30 cellular contexts compared by ENCODE assay signal in the genomic region with DNA sequence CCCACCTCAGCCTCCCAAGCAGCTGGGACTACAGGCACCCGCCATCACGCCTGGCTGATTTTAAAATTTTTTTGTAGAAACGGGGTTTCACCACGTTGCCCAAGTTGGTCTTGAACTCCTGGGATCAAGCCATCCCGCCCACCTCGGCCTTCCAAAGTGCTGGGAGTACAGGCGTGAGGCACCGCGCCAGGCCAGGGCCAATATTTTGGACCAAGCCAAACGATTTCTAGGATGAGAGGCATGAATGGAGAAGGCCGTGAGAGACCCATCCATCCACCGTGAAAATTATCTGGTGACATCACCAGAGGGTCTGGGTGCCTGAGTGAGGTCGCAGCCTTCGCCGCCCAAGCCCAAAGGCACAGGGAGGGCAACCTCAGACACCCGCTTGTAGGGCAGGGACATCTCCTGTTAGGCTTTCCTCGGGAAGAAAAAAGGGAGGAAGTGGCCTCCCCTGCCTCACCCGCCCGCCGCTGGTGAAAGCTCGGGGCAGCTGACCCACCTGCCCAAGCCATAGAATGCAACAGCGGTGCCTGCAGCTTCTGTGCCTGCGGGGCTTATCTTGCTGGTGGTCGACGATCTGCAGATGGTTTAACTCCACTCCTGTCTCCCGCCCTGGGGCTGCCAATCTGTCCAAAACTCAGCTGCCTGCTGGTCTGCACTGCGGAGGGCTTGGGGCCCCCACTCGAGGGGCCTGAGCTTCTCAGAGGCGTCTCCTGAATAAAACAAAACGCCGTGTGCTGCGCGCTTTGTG.
"Had no signal": no experiment of that assay in that cellular context is flagged by ENCODE, and none has a peak within 500 bp of the region (broad histone marks: within the 10 kb centered on the region; RNA-seq: fewer than 3 reads in every experiment).

No MANE protein-coding gene starts in this region.

- H3K9me3 Mint-ChIP-seq: natural killer cell treated with Interleukin-12 subunit alpha and Interleukin-12 subunit beta and Interleukin-15 and Interleukin-18, amount 100 ng/mL, for 72 hours had no signal

- H3K4me1 ChIP-seq: colonic mucosa, foreskin keratinocyte, gastroesophageal sphincter, left lung, prostate gland, right atrium auricular region, upper lobe of right lung, uterus had no signal

- H3K27me3 ChIP-seq: colonic mucosa, foreskin keratinocyte, gastroesophageal sphincter, heart right ventricle, left lung, right atrium auricular region, tibial nerve, upper lobe of right lung, uterus had no signal

- H3K36me3 Mint-ChIP-seq: stimulated activated effector memory CD8-positive, alpha-beta T cell treated with anti-CD3 and anti-CD28 coated beads, Interleukin-12 subunit alpha, Interleukin-12 subunit beta, amount 100 ng/mL, for 72 hours had no signal

- H3K27ac Mint-ChIP-seq: dendritic cell treated with granulocyte-macrophage colony-stimulating factor and Interleukin-4, amounts not matched to agents 40 ng/mL and 50 ng/mL, for 4 days; endodermal cell; mesothelial cell of epicardium; naive B cell; stimulated activated effector memory CD8-positive, alpha-beta T cell treated with anti-CD3 and anti-CD28 coated beads, Interleukin-12 subunit alpha, Interleukin-12 subunit beta, amount 100 ng/mL, for 72 hours had no signal

- H3K36me3 ChIP-seq: colonic mucosa, gastroesophageal sphincter, heart right ventricle, left lung, prostate gland, right atrium auricular region, thoracic aorta, upper lobe of right lung, uterus had no signal

- H3K27ac ChIP-seq: colonic mucosa, epithelial cell of prostate, foreskin keratinocyte, gastroesophageal sphincter, heart right ventricle, left lung, prostate gland, right atrium auricular region, tibial nerve, upper lobe of right lung, uterus had no signal

- H3K9me3 ChIP-seq: colonic mucosa, prostate gland, thoracic aorta, upper lobe of right lung had no signal

- H3K4me3 Mint-ChIP-seq: dendritic cell treated with granulocyte-macrophage colony-stimulating factor and Interleukin-4, amounts not matched to agents 40 ng/mL and 50 ng/mL, for 4 days; endodermal cell; mesothelial cell of epicardium; natural killer cell treated with Interleukin-12 subunit alpha and Interleukin-12 subunit beta and Interleukin-15 and Interleukin-18, amount 100 ng/mL, for 72 hours; neural crest cell; stimulated activated effector memory CD8-positive, alpha-beta T cell treated with anti-CD3 and anti-CD28 coated beads, Interleukin-12 subunit alpha, Interleukin-12 subunit beta, amount 100 ng/mL, for 72 hours had no signal

- H3K4me1 Mint-ChIP-seq: mesothelial cell of epicardium, naive B cell had no signal

- H3K4me3 ChIP-seq: colonic mucosa, gastroesophageal sphincter, heart right ventricle, left lung, mucosa of descending colon, prostate gland, right atrium auricular region, thoracic aorta, tibial nerve, upper lobe of right lung had no signal

- ATAC-seq: esophagus mucosa; foreskin keratinocyte; gastroesophageal sphincter; heart right ventricle; left cardiac atrium; left lung; mucosa of descending colon; natural killer cell treated with Interleukin-12 subunit alpha and Interleukin-12 subunit beta and Interleukin-15 and Interleukin-18, amount 100 ng/mL, for 72 hours; sciatic nerve; stimulated activated effector memory CD8-positive, alpha-beta T cell treated with anti-CD3 and anti-CD28 coated beads, Interleukin-12 subunit alpha, Interleukin-12 subunit beta, amount 100 ng/mL, for 72 hours; upper lobe of right lung had no signal

- DNase-seq: colonic mucosa; effector CD8-positive, alpha-beta T cell; endodermal cell; foreskin keratinocyte; heart right ventricle; hippocampal formation; left cardiac atrium; left lung; mesenchymal stem cell; mucosa of descending colon; naive B cell; stimulated activated CD4-positive, alpha-beta T cell treated with anti-CD3 and anti-CD28 coated beads, Interleukin-2, amount 100 ng/mL, for 24 hours; stimulated activated CD4-positive, alpha-beta T cell treated with anti-CD3 and anti-CD28 coated beads, Interleukin-4, amount 100 ng/mL, for 24 hours; stimulated activated naive CD4-positive, alpha-beta T cell treated with Interleukin-2 at 50 U/mL for 16 hours; substantia nigra; upper lobe of right lung; uterus had no signal

- H3K27me3 Mint-ChIP-seq: dendritic cell treated with granulocyte-macrophage colony-stimulating factor and Interleukin-4, amounts not matched to agents 40 ng/mL and 50 ng/mL, for 4 days; naive B cell; natural killer cell treated with Interleukin-12 subunit alpha and Interleukin-12 subunit beta and Interleukin-15 and Interleukin-18, amount 100 ng/mL, for 72 hours had no signal
